In the genomic region with DNA sequence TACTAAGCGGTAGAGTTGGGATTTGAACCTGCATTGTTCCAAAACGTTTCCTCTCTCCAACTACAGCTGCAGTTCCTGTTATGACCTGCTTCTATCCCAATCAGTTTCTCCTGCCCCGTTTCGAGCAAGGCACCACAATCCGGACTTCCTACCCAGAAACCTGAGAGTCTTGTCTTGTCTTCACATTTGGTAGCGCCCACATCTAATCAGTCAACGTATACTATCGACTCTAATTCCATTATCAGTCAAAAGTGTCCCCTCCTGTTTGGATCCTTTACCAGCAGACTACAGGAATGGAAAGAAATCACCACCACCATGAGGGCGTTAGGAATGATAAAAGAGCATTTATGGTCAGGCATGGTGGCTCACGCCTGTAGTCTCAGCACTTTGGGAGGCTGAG, we compare ENCODE assay signal across 33 cellular contexts.
"Had no signal": no experiment of that assay in that cellular context is flagged by ENCODE, and none has a peak within 500 bp of the region (broad histone marks: within the 10 kb centered on the region; RNA-seq: fewer than 3 reads in every experiment).

No MANE protein-coding gene starts in this region.

- DNase-seq: activated B cell treated with CpG ODN at 0.5 μM for 24 hours; activated CD4-positive, alpha-beta memory T cell treated with anti-CD3 and anti-CD28 coated beads for 36 hours; activated CD4-positive, alpha-beta T cell treated with anti-CD3 and anti-CD28 coated beads for 4 hours; activated CD4-positive, alpha-beta T cell treated with anti-CD3 and anti-CD28 coated beads, Interleukin-2, amount 10 ng/mL, durations not matched to agents 24 days and 14 days; activated CD4-positive, alpha-beta T cell treated with anti-CD3 and anti-CD28 coated beads, Interleukin-2, amount 50 U/mL, for 1 hour; activated CD4-positive, alpha-beta T cell treated with anti-CD3 and anti-CD28 coated beads, Interleukin-2, amount 50 U/mL, for 4 hours; activated CD4-positive, CD25-positive, alpha-beta regulatory T cell treated with anti-CD3 and anti-CD28 coated beads, Interleukin-2, amount 50 U/mL, for 72 hours; activated CD8-positive, alpha-beta memory T cell treated with anti-CD3 and anti-CD28 coated beads, Interleukin-2, amount 50 U/mL, for 48 hours; activated CD8-positive, alpha-beta T cell treated with anti-CD3 and anti-CD28 coated beads for 36 hours; activated effector memory CD4-positive, alpha-beta T cell treated with Interleukin-2 at 50 U/mL for 16 hours; activated gamma-delta T cell; activated naive CD4-positive, alpha-beta T cell treated with anti-CD3 and anti-CD28 coated beads, Interleukin-2, amount 10 ng/mL, durations not matched to agents 7 days and 5 days; activated naive CD4-positive, alpha-beta T cell treated with Interleukin-2 at 50 U/mL for 16 hours; activated naive CD8-positive, alpha-beta T cell treated with anti-CD3 and anti-CD28 coated beads, Interleukin-2, amount 10 ng/mL, durations not matched to agents 7 days and 5 days; activated naive CD8-positive, alpha-beta T cell treated with anti-CD3 and anti-CD28 coated beads, Interleukin-2, amount 50 U/mL, for 24 hours; activated T-cell treated with anti-CD3 and anti-CD28 coated beads, Interleukin-2, amount 50 U/mL, for 24 hours; activated T-cell treated with anti-CD3 and anti-CD28 coated beads, Interleukin-2, amount 50 U/mL, for 48 hours; amygdala; anterior cingulate cortex; caudate nucleus; cerebellar nuclear complex; T-helper 1 cell; T-helper 2 cell; T-helper 9 cell had no signal

- H3K9me3 ChIP-seq: ascending aorta had no signal

- H3K36me3 ChIP-seq: ascending aorta, cardiac muscle cell had no signal

- H3K36me3 Mint-ChIP-seq: activated naive CD4-positive, alpha-beta T cell treated with anti-CD3 and anti-CD28 coated beads, Interleukin-2, amount 10 ng/mL, durations not matched to agents 7 days and 5 days; activated naive CD4-positive, alpha-beta T cell treated with anti-CD3 and anti-CD28 coated beads, Interleukin-2, amount 50 U/mL, for 24 hours; activated naive CD8-positive, alpha-beta T cell; activated naive CD8-positive, alpha-beta T cell treated with anti-CD3 and anti-CD28 coated beads, Interleukin-2, amount 10 ng/mL, durations not matched to agents 7 days and 5 days; brain had no signal

- H3K4me1 Mint-ChIP-seq: activated B cell treated with CpG ODN at 0.5 μM for 24 hours had no signal

- H3K4me3 ChIP-seq: ascending aorta, cardiac muscle cell had no signal

- ATAC-seq: activated CD8-positive, alpha-beta T cell treated with anti-CD3 and anti-CD28 coated beads for 36 hours; activated naive CD8-positive, alpha-beta T cell treated with anti-CD3 and anti-CD28 coated beads, Interleukin-2, amount 50 U/mL, for 24 hours had no signal

- H3K27me3 Mint-ChIP-seq: brain had no signal

- H3K4me3 Mint-ChIP-seq: activated B cell treated with CpG ODN at 0.5 μM for 24 hours; activated CD4-positive, alpha-beta memory T cell treated with anti-CD3 and anti-CD28 coated beads for 36 hours; activated CD4-positive, alpha-beta T cell treated with anti-CD3 and anti-CD28 coated beads, Interleukin-2, amount 10 ng/mL, durations not matched to agents 24 days and 14 days; activated CD8-positive, alpha-beta T cell treated with anti-CD3 and anti-CD28 coated beads for 36 hours; activated naive CD4-positive, alpha-beta T cell treated with anti-CD3 and anti-CD28 coated beads, Interleukin-2, amount 10 ng/mL, durations not matched to agents 7 days and 5 days; activated naive CD4-positive, alpha-beta T cell treated with anti-CD3 and anti-CD28 coated beads, Interleukin-2, amount 50 U/mL, for 24 hours; activated naive CD8-positive, alpha-beta T cell; activated naive CD8-positive, alpha-beta T cell treated with anti-CD3 and anti-CD28 coated beads, Interleukin-2, amount 10 ng/mL, durations not matched to agents 7 days and 5 days; activated naive CD8-positive, alpha-beta T cell treated with anti-CD3 and anti-CD28 coated beads, Interleukin-2, amount 50 U/mL, for 24 hours; activated T-cell treated with anti-CD3 and anti-CD28 coated beads, Interleukin-2, amount 50 U/mL, for 24 hours; brain; central memory CD8-positive, alpha-beta T cell; T-helper 1 cell treated with Interleukin-12 subunit alpha and Interleukin-12 subunit beta and Interleukin-4 antibody, amounts not matched to agents 30 μg/mL and 1 μg/mL, for 36 hours; T-helper 2 cell treated with Interferon-gamma antibody and Interleukin-4, amounts not matched to agents 5 μg/mL and 100 μg/mL, for 36 hours had no signal

- H3K4me1 ChIP-seq: ascending aorta had no signal

- H3K9me3 Mint-ChIP-seq: activated naive CD4-positive, alpha-beta T cell treated with anti-CD3 and anti-CD28 coated beads, Interleukin-2, amount 50 U/mL, for 24 hours had no signal

- H3K27ac Mint-ChIP-seq: activated B cell treated with CpG ODN at 0.5 μM for 24 hours; activated CD4-positive, alpha-beta memory T cell treated with anti-CD3 and anti-CD28 coated beads for 36 hours; activated CD4-positive, alpha-beta T cell treated with anti-CD3 and anti-CD28 coated beads, Interleukin-2, amount 10 ng/mL, durations not matched to agents 24 days and 14 days; activated CD8-positive, alpha-beta T cell treated with anti-CD3 and anti-CD28 coated beads for 36 hours; activated naive CD4-positive, alpha-beta T cell treated with anti-CD3 and anti-CD28 coated beads, Interleukin-2, amount 10 ng/mL, durations not matched to agents 7 days and 5 days; activated naive CD4-positive, alpha-beta T cell treated with anti-CD3 and anti-CD28 coated beads, Interleukin-2, amount 50 U/mL, for 24 hours; activated naive CD8-positive, alpha-beta T cell; activated naive CD8-positive, alpha-beta T cell treated with anti-CD3 and anti-CD28 coated beads, Interleukin-2, amount 10 ng/mL, durations not matched to agents 7 days and 5 days; activated naive CD8-positive, alpha-beta T cell treated with anti-CD3 and anti-CD28 coated beads, Interleukin-2, amount 50 U/mL, for 24 hours; activated T-cell treated with anti-CD3 and anti-CD28 coated beads, Interleukin-2, amount 50 U/mL, for 24 hours; activated T-helper 2 cell treated with anti-CD3 and anti-CD28 coated beads, Interferon-gamma antibody, Interleukin-2, Interleukin-4, amounts not matched to agents 10 μg/mL and 5 μg/mL and 100 μg/mL, durations not matched to agents 14 hours and 24 hours and 36 hours; T-helper 1 cell treated with Interleukin-12 subunit alpha and Interleukin-12 subunit beta and Interleukin-4 antibody, amounts not matched to agents 30 μg/mL and 1 μg/mL, for 36 hours; T-helper 2 cell treated with Interferon-gamma antibody and Interleukin-4, amounts not matched to agents 5 μg/mL and 100 μg/mL, for 36 hours had no signal
